1 cellular context compared by ENCODE assay signal in the genomic region with DNA sequence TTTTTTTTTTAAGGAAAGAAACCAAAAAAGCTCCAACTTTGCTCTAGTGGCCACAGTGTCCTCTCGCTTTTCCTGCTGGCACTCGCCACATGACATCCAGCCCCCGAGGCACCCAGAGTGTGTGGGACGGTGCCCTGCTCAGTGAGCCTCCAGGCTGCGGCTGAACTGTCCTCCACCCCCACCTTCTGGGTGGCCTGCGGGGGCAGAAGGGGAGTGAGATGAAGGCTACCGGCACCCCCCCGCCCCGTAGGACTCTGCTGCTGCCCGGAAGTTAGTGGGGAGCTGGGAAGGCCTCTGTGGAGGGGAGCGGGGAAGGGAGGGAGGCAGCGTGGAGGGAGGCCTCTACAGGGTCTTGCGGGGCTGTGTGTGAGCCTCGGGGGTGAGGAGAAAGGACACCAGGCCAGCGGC.
TF ChIP-seq lines count a peak whose summit lies in the region.

No MANE protein-coding gene starts in this region.

TF ChIP-seq in IMR-90, 13 proteins besides CTCF, POLR2A, EP300 and RAD21:
- TF ChIP-seq MXI1 (IDR thresholded peaks at IDR 0.05; ENCODE audit: borderline replicate concordance, low read depth, low read length) (no peak), CEBPB (IDR thresholded peaks at IDR 0.05; ENCODE audit: low read depth, low read length) (no peak), SMC3 (IDR thresholded peaks at IDR 0.05; ENCODE audit: low read depth, low read length) (no peak), RFX5 (IDR thresholded peaks at IDR 0.05; ENCODE audit: low read depth, low read length) (no peak), CHD1 (IDR thresholded peaks at IDR 0.05; ENCODE audit: low read depth, low read length) (no peak), MAZ (IDR thresholded peaks at IDR 0.05; ENCODE audit: borderline replicate concordance, low read depth, low read length) (no peak), FOS (IDR thresholded peaks at IDR 0.05; ENCODE audit: low read depth, low read length) (no peak), MAFK (IDR thresholded peaks at IDR 0.05; ENCODE audit: low read depth, low read length) (no peak), NFE2L2 (IDR thresholded peaks at IDR 0.05; ENCODE audit: low read depth, low read length) (no peak), BHLHE40 (IDR thresholded peaks at IDR 0.05; ENCODE audit: low read depth, low read length) (no peak), RCOR1 (IDR thresholded peaks at IDR 0.05; ENCODE audit: insufficient replicate concordance, low read length) (no peak)
- TF ChIP-seq, protein P1, sequence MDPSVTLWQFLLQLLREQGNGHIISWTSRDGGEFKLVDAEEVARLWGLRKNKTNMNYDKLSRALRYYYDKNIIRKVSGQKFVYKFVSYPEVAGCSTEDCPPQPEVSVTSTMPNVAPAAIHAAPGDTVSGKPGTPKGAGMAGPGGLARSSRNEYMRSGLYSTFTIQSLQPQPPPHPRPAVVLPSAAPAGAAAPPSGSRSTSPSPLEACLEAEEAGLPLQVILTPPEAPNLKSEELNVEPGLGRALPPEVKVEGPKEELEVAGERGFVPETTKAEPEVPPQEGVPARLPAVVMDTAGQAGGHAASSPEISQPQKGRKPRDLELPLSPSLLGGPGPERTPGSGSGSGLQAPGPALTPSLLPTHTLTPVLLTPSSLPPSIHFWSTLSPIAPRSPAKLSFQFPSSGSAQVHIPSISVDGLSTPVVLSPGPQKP (IDR thresholded peaks at IDR 0.05; ENCODE audit: borderline replicate concordance, low read depth, low read length): no peak
- TF ChIP-seq, protein P2, sequence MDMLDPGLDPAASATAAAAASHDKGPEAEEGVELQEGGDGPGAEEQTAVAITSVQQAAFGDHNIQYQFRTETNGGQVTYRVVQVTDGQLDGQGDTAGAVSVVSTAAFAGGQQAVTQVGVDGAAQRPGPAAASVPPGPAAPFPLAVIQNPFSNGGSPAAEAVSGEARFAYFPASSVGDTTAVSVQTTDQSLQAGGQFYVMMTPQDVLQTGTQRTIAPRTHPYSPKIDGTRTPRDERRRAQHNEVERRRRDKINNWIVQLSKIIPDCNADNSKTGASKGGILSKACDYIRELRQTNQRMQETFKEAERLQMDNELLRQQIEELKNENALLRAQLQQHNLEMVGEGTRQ (IDR thresholded peaks at IDR 0.05; ENCODE audit: low read depth, low read length): no peak
